15 cellular contexts compared by ENCODE assay signal in genomic region chr1:31785020-31785946, GRCh38. TPM values are rescaled to one million over a fixed set of nuclear protein-coding genes. Genes with fewer than 3 reads are reported as not detected.
DNase-seq lines count a peak whose midpoint lies in the region; ATAC-seq and TF ChIP-seq lines count a peak whose summit lies in the region.
"Had no signal": no experiment of that assay in that cellular context is flagged by ENCODE, and none has a peak within 500 bp of the region (broad histone marks: within the 10 kb centered on the region; RNA-seq: fewer than 3 reads in every experiment).

No MANE protein-coding gene starts in this region.

- ATAC-seq in upper lobe of right lung: no peak
- ATAC-seq: HCT116; naive thymus-derived CD4-positive, alpha-beta T cell; Panc1 had no signal

- H3K36me3 ChIP-seq in upper lobe of right lung: no peaks in the 10 kb centered on the region
- H3K36me3 ChIP-seq: upper lobe of left lung had no signal

- H3K4me3 Mint-ChIP-seq in glutamatergic neuron (ENCODE audit: unreplicated experiment): no peak overlapping the region
- no peak overlapping the region for H3K4me3 Mint-ChIP-seq in endothelial cell (ENCODE audit: unreplicated experiment)
- H3K4me3 Mint-ChIP-seq in type B pancreatic cell: no peak overlapping the region
- H3K4me3 Mint-ChIP-seq: naive thymus-derived CD4-positive, alpha-beta T cell had no signal

- H3K27me3 ChIP-seq in upper lobe of right lung: no peaks in the 10 kb centered on the region
- H3K27me3 ChIP-seq: upper lobe of left lung had no signal

- no peak for TF ChIP-seq CTCF in glutamatergic neuron (IDR thresholded peaks at IDR 0.05; ENCODE audit: partially characterized antibody, unreplicated experiment)
- no peak for TF ChIP-seq CTCF in upper lobe of right lung (IDR thresholded peaks at IDR 0.05)
- no peak for TF ChIP-seq CTCF in endothelial cell (IDR thresholded peaks at IDR 0.05; ENCODE audit: unreplicated experiment)
- no peak for TF ChIP-seq CTCF in type B pancreatic cell (conservative IDR thresholded peaks at IDR 0.05)

- H3K27ac ChIP-seq in upper lobe of right lung: no peak overlapping the region
- H3K27ac ChIP-seq: upper lobe of left lung had no signal

- peaks cover 3% of the 10 kb centered on the region for H3K4me1 ChIP-seq in upper lobe of right lung

- H3K27me3 Mint-ChIP-seq in glutamatergic neuron (ENCODE audit: unreplicated experiment) (peaks cover 7% of the 10 kb centered on the region), endothelial cell (ENCODE audit: unreplicated experiment) (peaks cover 12% of the 10 kb centered on the region), type B pancreatic cell (peaks cover 4% of the 10 kb centered on the region)

- intact Hi-C loops in upper lobe of right lung (cut with DNase I): loop anchor here (5.0 kb wide), 1 partner anchor 118 kb away; no protein-coding TSS in a partner anchor

- H3K27ac Mint-ChIP-seq in glutamatergic neuron (ENCODE audit: unreplicated experiment) (no peak overlapping the region), endothelial cell (ENCODE audit: unreplicated experiment) (no peak overlapping the region), type B pancreatic cell (no peak overlapping the region)
- H3K27ac Mint-ChIP-seq: naive thymus-derived CD4-positive, alpha-beta T cell had no signal

- H3K4me3 ChIP-seq in upper lobe of right lung: no peak overlapping the region
- H3K4me3 ChIP-seq: smooth muscle cell, upper lobe of left lung had no signal

- H3K36me3 Mint-ChIP-seq in glutamatergic neuron (ENCODE audit: unreplicated experiment): no peaks in the 10 kb centered on the region
- no peaks in the 10 kb centered on the region for H3K36me3 Mint-ChIP-seq in endothelial cell (ENCODE audit: low read depth, unreplicated experiment)
- H3K36me3 Mint-ChIP-seq in type B pancreatic cell: no peaks in the 10 kb centered on the region
- H3K36me3 Mint-ChIP-seq: naive thymus-derived CD4-positive, alpha-beta T cell had no signal

- peak; percentile 6 for DNase-seq in activated CD8-positive, alpha-beta memory T cell treated with anti-CD3 and anti-CD28 coated beads, Interleukin-2, amount 50 U/mL, for 4 hours
- DNase-seq in activated CD8-positive, alpha-beta memory T cell treated with anti-CD3 and anti-CD28 coated beads for 24 hours: no peak
- DNase-seq in NCI-H524 (lab: John Stamatoyannopoulos, UW): peak; percentile 78 to 92
- peak; percentile 49 for DNase-seq in glutamatergic neuron
- DNase-seq in upper lobe of right lung: peak; percentile 66
- DNase-seq in NCI-H2029 (lab: John Stamatoyannopoulos, UW): no peak
- no peak for DNase-seq in endothelial cell (ENCODE audit: low spot score)
- no peak for DNase-seq in type B pancreatic cell (ENCODE audit: extremely low spot score, unreplicated experiment)
- DNase-seq: naive thymus-derived CD4-positive, alpha-beta T cell; NCI-H1105 treated with DMSO at 0.1 percent for 48 hours; T1000 had no signal

- H3K9me3 ChIP-seq in upper lobe of right lung: no peaks in the 10 kb centered on the region
- H3K9me3 ChIP-seq: upper lobe of left lung had no signal

- peaks cover 34% of the 10 kb centered on the region for H3K4me1 Mint-ChIP-seq in glutamatergic neuron (ENCODE audit: low read depth, unreplicated experiment)
- peaks cover 12% of the 10 kb centered on the region for H3K4me1 Mint-ChIP-seq in endothelial cell (ENCODE audit: unreplicated experiment)
- H3K4me1 Mint-ChIP-seq in type B pancreatic cell (ENCODE audit: unreplicated experiment): peaks cover 55% of the 10 kb centered on the region

- H3K9me3 Mint-ChIP-seq in glutamatergic neuron (ENCODE audit: unreplicated experiment) (peaks cover 4% of the 10 kb centered on the region), endothelial cell (ENCODE audit: unreplicated experiment) (no peaks in the 10 kb centered on the region), type B pancreatic cell (no peaks in the 10 kb centered on the region)
- H3K9me3 Mint-ChIP-seq: naive thymus-derived CD4-positive, alpha-beta T cell had no signal

RNA-seq across cellular contexts. Expression of gene ADGRB2, which starts 21.1 kb away (rescaled TPM):
- total RNA-seq in glutamatergic neuron (ENCODE audit: unreplicated experiment) (15.8 TPM), upper lobe of right lung (0.69 TPM), endothelial cell (ENCODE audit: unreplicated experiment) (0.44 TPM), type B pancreatic cell (ENCODE audit: low replicate concordance) (3.2 and 14.2 TPM in 2 replicates)

RNA-seq across cellular contexts. Expression of gene SPOCD1, which starts 30.5 kb away (rescaled TPM):
- total RNA-seq in glutamatergic neuron (ENCODE audit: unreplicated experiment): 0.74 TPM
- 31.4 TPM for total RNA-seq in upper lobe of right lung
- total RNA-seq in endothelial cell (ENCODE audit: unreplicated experiment): 1.5 TPM
- 0.52 and 1.1 TPM in 2 replicates for total RNA-seq in type B pancreatic cell (ENCODE audit: low replicate concordance)

Comparison
In these comparisons a context has a peak if more than half of its experiments do, and no peak if none do; other contexts are left out.
1. DNase-seq: peak in activated CD8-positive, alpha-beta memory T cell treated with anti-CD3 and anti-CD28 coated beads, Interleukin-2, amount 50 U/mL, for 4 hours (single experiment), NCI-H524 (2 of 2), glutamatergic neuron (single experiment) and upper lobe of right lung (single experiment); none in activated CD8-positive, alpha-beta memory T cell treated with anti-CD3 and anti-CD28 coated beads for 24 hours (single experiment), NCI-H2029 (single experiment), endothelial cell (single experiment) and type B pancreatic cell (single experiment).
2. RNA of gene SPOCD1, which starts 30.5 kb away (total RNA-seq): 31.4 TPM in upper lobe of right lung (single experiment); 1.5 TPM in endothelial cell (single experiment), 0.52 to 1.1 TPM in type B pancreatic cell and 0.74 TPM in glutamatergic neuron (single experiment); every median in the first group is over 10 times any median in the second.